8 cellular contexts compared by ENCODE assay signal in genomic region chr2:53969285-53970094, GRCh38. TPM values are rescaled to one million over a fixed set of nuclear protein-coding genes. Genes with fewer than 3 reads are reported as not detected.
DNase-seq lines count a peak whose midpoint lies in the region; ATAC-seq and TF ChIP-seq lines count a peak whose summit lies in the region.

No MANE protein-coding gene starts in this region.

- TF ChIP-seq CTCF in RWPE1 (conservative IDR thresholded peaks at IDR 0.05; ENCODE audit: low read depth) = no peak
- no peak for TF ChIP-seq CTCF in colonic mucosa (IDR thresholded peaks at IDR 0.05)
- no peak for TF ChIP-seq CTCF in lower lobe of right lung (IDR thresholded peaks at IDR 0.05)

- H3K4me3 ChIP-seq in colonic mucosa (peak overlapping the region; percentile 70), lower lobe of right lung (peak overlapping the region; percentile 66), thymus (ENCODE audit: low read length) (peak overlapping the region; percentile 89)

- H3K9me3 ChIP-seq in colonic mucosa (no peaks in the 10 kb centered on the region), lower lobe of right lung (no peaks in the 10 kb centered on the region), thymus (ENCODE audit: control insufficient read depth) (no peaks in the 10 kb centered on the region)

- 3% methylated on average over 12 of the region's 12 CpGs for WGBS in thymus

- H3K27me3 ChIP-seq in colonic mucosa = no peaks in the 10 kb centered on the region
- H3K27me3 ChIP-seq in lower lobe of right lung (ENCODE audit: low read depth) = no peaks in the 10 kb centered on the region
- no peaks in the 10 kb centered on the region for H3K27me3 ChIP-seq in thymus (ENCODE audit: control insufficient read depth, insufficient read depth)

- CTCF ChIA-PET in RWPE1 (lab: Yijun Ruan, JAX) = interaction anchor here (0.6 to 1.3 kb wide), 2 partner anchors 138 to 656 kb away, joined by 5 to 6 read pairs; no protein-coding TSS in a partner anchor

- H3K4me1 ChIP-seq in colonic mucosa = peaks cover 6% of the 10 kb centered on the region
- peaks cover 27% of the 10 kb centered on the region for H3K4me1 ChIP-seq in lower lobe of right lung
- peaks cover 2% of the 10 kb centered on the region for H3K4me1 ChIP-seq in thymus (ENCODE audit: control insufficient read depth, insufficient read depth, low read length)

- H3K36me3 ChIP-seq in colonic mucosa = no peaks in the 10 kb centered on the region
- H3K36me3 ChIP-seq in lower lobe of right lung = peaks cover 6% of the 10 kb centered on the region
- no peaks in the 10 kb centered on the region for H3K36me3 ChIP-seq in thymus (ENCODE audit: control insufficient read depth, insufficient read depth)

- H3K27ac ChIP-seq in RWPE1 = peak overlapping the region; percentile 92
- H3K27ac ChIP-seq in colonic mucosa = peak overlapping the region; percentile 90
- peak overlapping the region; percentile 90 for H3K27ac ChIP-seq in lower lobe of right lung
- H3K27ac ChIP-seq in thymus (ENCODE audit: low read depth) = peak overlapping the region; percentile 96

- peak overlapping the region; percentile 90 to 96 for H3K9ac ChIP-seq in colonic mucosa (ENCODE audit: low read depth in 2 of 2, low read length in 2 of 2)

- intact Hi-C loops in colonic mucosa (cut with DNase I) = loop anchor here (10.0 kb wide), 1 partner anchor 145 kb away; the partner anchor contains the start of gene ACYP2
- intact Hi-C loops in lower lobe of right lung (cut with DNase I) = no loop called here

- POLR2A ChIA-PET in RWPE1 (lab: Yijun Ruan, JAX; ENCODE audit: low non-redundant PET) = interaction anchor here (0.6 to 0.7 kb wide), 2 partner anchors 38 to 47 kb away, joined by 3 to 4 read pairs; no protein-coding TSS in a partner anchor

- DNase-seq in stimulated activated CD4-positive, alpha-beta T cell treated with anti-CD3 and anti-CD28 coated beads, Interleukin-4, amount 100 ng/mL, for 24 hours = peak; percentile 23
- DNase-seq in stimulated activated CD4-positive, alpha-beta T cell treated with anti-CD3 and anti-CD28 coated beads, Interleukin-15, amount 100 ng/mL, for 24 hours = no peak
- DNase-seq in HT-29 (ENCODE audit: low spot score) (peak; percentile 69), RWPE1 (ENCODE audit: low spot score) (peak; percentile 81), colonic mucosa (peak; percentile 29), lower lobe of right lung (no peak)

- ATAC-seq in lower lobe of right lung (peak; percentile 9 to 60), HG03039 (IDR thresholded peaks at IDR 0.05; ENCODE audit: unreplicated experiment) (no peak)

RNA-seq across cellular contexts. Expression of gene PSME4, which starts 1.3 kb away (rescaled TPM):
- total RNA-seq in HT-29 (2014; rRNA removed; shearing (Covaris generic)) = 21.9 and 25.9 TPM in 2 replicates
- total RNA-seq in colonic mucosa (10 to 100 TPM; 42.4 to 56.3 TPM), lower lobe of right lung (42.9 TPM)
- 40.9 TPM for polyA plus RNA-seq in thymus

Comparison
In these comparisons a context has a peak if more than half of its experiments do, and no peak if none do; other contexts are left out.
1. DNase-seq: peak in stimulated activated CD4-positive, alpha-beta T cell treated with anti-CD3 and anti-CD28 coated beads, Interleukin-4, amount 100 ng/mL, for 24 hours (single experiment), HT-29 (single experiment), RWPE1 (single experiment) and colonic mucosa (single experiment); none in stimulated activated CD4-positive, alpha-beta T cell treated with anti-CD3 and anti-CD28 coated beads, Interleukin-15, amount 100 ng/mL, for 24 hours (single experiment) and lower lobe of right lung (single experiment).
2. Peak in every context shown above with its lines, with median percentiles within 50 percentile points of each other: H3K27ac ChIP-seq and H3K4me3 ChIP-seq.